In the genomic region with DNA sequence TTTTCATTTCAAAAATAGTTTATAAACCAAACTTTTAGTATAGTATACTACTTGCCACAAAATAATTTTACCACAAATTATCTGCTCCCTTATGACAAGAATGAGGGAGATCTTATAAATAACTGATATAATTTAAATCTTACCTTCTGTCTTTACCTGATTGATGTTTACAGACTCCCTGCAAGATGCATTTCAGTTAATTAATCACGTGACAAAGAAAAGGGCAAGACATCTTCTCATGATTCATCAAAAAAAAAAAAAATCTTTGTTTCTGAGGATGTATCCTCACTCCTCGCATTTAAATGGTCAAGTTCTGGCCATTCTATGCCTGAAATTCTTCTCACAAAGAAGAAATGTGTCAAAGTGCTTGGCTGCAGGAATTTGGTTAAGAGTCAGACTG, we compare ENCODE assay signal across 32 cellular contexts. TPM values are rescaled to one million over a fixed set of nuclear protein-coding genes. Genes with fewer than 3 reads are reported as not detected.
"Had no signal": no experiment of that assay in that cellular context is flagged by ENCODE, and none has a peak within 500 bp of the region (broad histone marks: within the 10 kb centered on the region; RNA-seq: fewer than 3 reads in every experiment).

No MANE protein-coding gene starts in this region.

- H3K27ac ChIP-seq: ascending aorta, cardiac muscle cell, VCaP had no signal

- FAIRE-seq: bronchial epithelial cell, TTC549 had no signal

- ATAC-seq: activated CD8-positive, alpha-beta T cell treated with anti-CD3 and anti-CD28 coated beads for 36 hours; activated naive CD8-positive, alpha-beta T cell treated with anti-CD3 and anti-CD28 coated beads, Interleukin-2, amount 50 U/mL, for 24 hours had no signal

- H3K4me3 ChIP-seq: ascending aorta, cardiac muscle cell had no signal

- H3K27me3 ChIP-seq: ascending aorta, cardiac muscle cell had no signal

- H3K4me1 ChIP-seq: ascending aorta had no signal

- DNase-seq: activated B cell treated with CpG ODN at 0.5 μM for 24 hours; activated CD4-positive, alpha-beta memory T cell treated with anti-CD3 and anti-CD28 coated beads for 36 hours; activated CD4-positive, alpha-beta T cell treated with anti-CD3 and anti-CD28 coated beads for 4 hours; activated CD4-positive, alpha-beta T cell treated with anti-CD3 and anti-CD28 coated beads, Interleukin-2, amount 10 ng/mL, durations not matched to agents 24 days and 14 days; activated CD4-positive, alpha-beta T cell treated with anti-CD3 and anti-CD28 coated beads, Interleukin-2, amount 50 U/mL, for 1 hour; activated CD4-positive, alpha-beta T cell treated with anti-CD3 and anti-CD28 coated beads, Interleukin-2, amount 50 U/mL, for 4 hours; activated CD4-positive, CD25-positive, alpha-beta regulatory T cell treated with anti-CD3 and anti-CD28 coated beads, Interleukin-2, amount 50 U/mL, for 72 hours; activated CD8-positive, alpha-beta memory T cell treated with anti-CD3 and anti-CD28 coated beads, Interleukin-2, amount 50 U/mL, for 4 hours; activated CD8-positive, alpha-beta T cell treated with anti-CD3 and anti-CD28 coated beads for 36 hours; activated effector memory CD4-positive, alpha-beta T cell treated with Interleukin-2 at 50 U/mL for 16 hours; activated gamma-delta T cell; activated naive CD4-positive, alpha-beta T cell treated with anti-CD3 and anti-CD28 coated beads, Interleukin-2, amount 10 ng/mL, durations not matched to agents 7 days and 5 days; activated naive CD4-positive, alpha-beta T cell treated with Interleukin-2 at 50 U/mL for 16 hours; activated naive CD8-positive, alpha-beta T cell treated with anti-CD3 and anti-CD28 coated beads, Interleukin-2, amount 10 ng/mL, durations not matched to agents 7 days and 5 days; activated naive CD8-positive, alpha-beta T cell treated with anti-CD3 and anti-CD28 coated beads, Interleukin-2, amount 50 U/mL, for 24 hours; activated T-cell treated with anti-CD3 and anti-CD28 coated beads for 4 hours; activated T-cell treated with anti-CD3 and anti-CD28 coated beads, Interleukin-2, amount 50 U/mL, for 1 hour; activated T-cell treated with anti-CD3 and anti-CD28 coated beads, Interleukin-2, amount 50 U/mL, for 48 hours; amygdala; anterior cingulate cortex; caudate nucleus; cerebellar nuclear complex; T-helper 1 cell; T-helper 2 cell; T-helper 9 cell had no signal

- H3K36me3 ChIP-seq: ascending aorta, cardiac muscle cell had no signal

- H3K9me3 ChIP-seq: ascending aorta had no signal

RNA-seq across cellular contexts. Expression of gene TFEC, which starts 2.3 kb away (rescaled TPM):
- total RNA-seq: activated CD4-positive, alpha-beta memory T cell treated with anti-CD3 and anti-CD28 coated beads for 36 hours; activated CD4-positive, alpha-beta T cell treated with anti-CD3 and anti-CD28 coated beads, Interleukin-2, amount 10 ng/mL, durations not matched to agents 24 days and 14 days; activated CD8-positive, alpha-beta memory T cell treated with anti-CD3 and anti-CD28 coated beads for 36 hours; activated CD8-positive, alpha-beta T cell treated with anti-CD3 and anti-CD28 coated beads for 36 hours; activated T-helper 2 cell treated with anti-CD3 and anti-CD28 coated beads, Interferon-gamma antibody, Interleukin-2, Interleukin-4, amounts not matched to agents 10 μg/mL and 5 μg/mL and 100 μg/mL, durations not matched to agents 14 hours and 24 hours and 36 hours; bronchial epithelial cell; cardiac muscle cell had no signal
- polyA plus RNA-seq: cardiac muscle cell had no signal
